ENCODE assay signal across 1 cellular context in the genomic region with DNA sequence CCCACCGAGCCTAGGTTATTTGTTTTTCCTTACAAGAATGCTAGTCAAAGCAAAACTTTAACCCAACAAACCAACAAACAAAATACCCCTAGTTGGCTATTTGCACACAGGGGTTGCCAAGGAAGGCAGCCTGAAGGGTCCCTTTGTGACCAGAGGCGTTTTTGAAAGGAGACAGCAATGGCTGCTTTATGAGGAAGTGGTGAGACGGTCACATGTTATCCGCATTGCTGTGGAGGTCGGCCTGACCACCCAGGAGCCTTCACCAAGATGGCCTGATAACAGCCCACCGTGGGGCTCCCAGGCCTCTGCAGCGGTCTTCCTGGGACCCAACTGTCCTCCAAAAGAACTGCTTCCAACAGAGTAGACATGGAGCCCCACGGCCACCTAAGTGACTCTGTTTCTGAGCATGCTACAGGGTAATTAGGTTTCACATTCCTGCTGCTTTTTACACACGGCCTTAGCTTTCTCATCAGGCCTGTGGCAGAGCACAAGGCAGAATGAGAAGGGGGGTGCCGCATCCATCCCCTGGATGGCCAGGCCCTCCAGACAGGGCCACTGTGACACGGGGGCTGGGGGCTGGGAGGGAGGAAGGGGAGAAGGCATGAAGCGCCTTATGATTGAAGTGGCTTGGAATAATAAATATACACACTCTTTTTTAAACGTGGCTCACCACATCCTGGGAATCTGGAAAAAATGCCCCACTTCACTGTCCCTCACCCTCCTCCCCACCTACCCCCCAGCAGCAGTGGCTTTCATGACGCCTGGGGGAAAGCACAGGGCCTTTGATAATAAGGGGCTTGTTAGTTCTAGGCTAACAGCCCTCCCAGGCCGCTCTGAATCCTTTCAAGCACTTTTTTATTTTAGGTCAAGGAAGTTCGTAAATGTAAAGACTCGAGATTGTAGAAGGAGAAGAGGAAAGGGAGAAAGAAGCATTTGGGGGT.
A peak's percentile ranks its signal among the peaks of the same experiment; 100 is the strongest.
TF ChIP-seq lines count a peak whose summit lies in the region.

No MANE protein-coding gene starts in this region.

TF ChIP-seq in GM12878, 131 proteins besides CTCF, POLR2A, EP300 and RAD21:
- TF ChIP-seq SPI1 (IDR thresholded peaks at IDR 0.05; ENCODE audit: borderline replicate concordance, insufficient read depth, low read depth, low read length) (peak; percentile 52; the same call in 1 of the 2 replicates), MTA2 (IDR thresholded peaks at IDR 0.05; ENCODE audit: low read depth) (no peak)
TF ChIP-seq in GM12878: peak in this region for 1.
